Comparison of ENCODE assay signal across 1 cellular context in the genomic region with DNA sequence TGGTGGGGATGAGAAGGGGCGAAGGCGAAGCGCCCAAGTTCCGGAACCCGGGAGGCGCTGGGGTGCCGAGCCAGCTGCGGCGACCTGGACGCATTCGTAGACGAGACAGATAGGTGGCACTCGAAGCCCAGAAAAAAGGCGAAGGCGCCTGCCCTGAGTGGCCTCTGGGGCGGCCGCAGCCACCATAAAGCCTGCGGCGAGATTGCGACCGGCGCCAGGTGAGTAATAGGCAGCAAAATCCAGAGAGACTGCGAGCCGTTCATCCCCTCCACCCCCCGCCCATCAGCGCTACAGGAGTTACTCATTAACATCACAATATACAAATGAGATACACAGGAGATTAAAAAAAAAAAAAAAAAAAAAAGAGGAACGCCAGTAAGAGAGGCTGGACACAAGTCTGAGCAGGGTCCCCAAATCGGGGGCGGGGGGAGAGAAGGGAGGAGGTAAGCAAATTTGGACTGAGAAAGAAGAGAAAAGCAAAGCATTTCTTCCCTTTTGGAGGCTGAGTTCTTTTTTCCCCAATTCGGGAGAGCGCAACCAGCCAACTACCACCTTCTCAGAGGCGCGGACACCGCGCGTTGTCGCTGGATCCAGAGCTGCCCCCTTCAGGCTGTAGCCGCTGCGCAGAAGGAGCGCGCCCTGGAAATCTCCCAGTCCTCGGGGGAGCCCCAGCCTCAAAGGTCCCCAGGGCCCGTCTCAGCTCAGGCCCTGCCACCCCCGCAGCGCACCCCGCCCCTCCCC.
TF ChIP-seq lines count a peak whose summit lies in the region.

No MANE protein-coding gene starts in this region.

TF ChIP-seq in HepG2, 621 proteins besides CTCF, POLR2A, EP300 and RAD21 (continued from another document and continues in another):
- TF ChIP-seq ZNF788 (CRISPR knock-in tag; IDR thresholded peaks at IDR 0.05; ENCODE audit: borderline replicate concordance) (0 out of 2 replicates have a peak, but pooled peaks have one; percentile 24), BORCS8-MEF2B (CRISPR knock-in tag; IDR thresholded peaks at IDR 0.05) (no peak), ZNF337 (CRISPR knock-in tag; IDR thresholded peaks at IDR 0.05; ENCODE audit: borderline replicate concordance, low read depth) (no peak), KAT7 (CRISPR knock-in tag; IDR thresholded peaks at IDR 0.05; ENCODE audit: borderline replicate concordance) (peak; percentile 52; the same call in 1 of the 2 replicates), ZNF230 (CRISPR knock-in tag; IDR thresholded peaks at IDR 0.05) (no peak), IKZF4 (CRISPR knock-in tag; IDR thresholded peaks at IDR 0.05; ENCODE audit: borderline replicate concordance, low read depth, not compliant biosample characterization) (no peak), ZNF672 (CRISPR knock-in tag; IDR thresholded peaks at IDR 0.05) (no peak), ZNF264 (CRISPR knock-in tag; IDR thresholded peaks at IDR 0.05) (peak; percentile 55; the same call in 1 of the 2 replicates), SMARCE1 (IDR thresholded peaks at IDR 0.05; ENCODE audit: borderline replicate concordance) (no peak), ZNF768 (CRISPR knock-in tag; IDR thresholded peaks at IDR 0.05) (no peak), DNMT1 (CRISPR knock-in tag; IDR thresholded peaks at IDR 0.05) (no peak), CBX5 (CRISPR knock-in tag; IDR thresholded peaks at IDR 0.05; ENCODE audit: borderline replicate concordance) (peak; percentile 56; the same call in 1 of the 2 replicates), CBX1 (IDR thresholded peaks at IDR 0.05; ENCODE audit: low read depth) (no peak), ZNF766 (CRISPR knock-in tag; IDR thresholded peaks at IDR 0.05; ENCODE audit: borderline replicate concordance) (no peak), SIX4 (CRISPR knock-in tag; IDR thresholded peaks at IDR 0.05) (no peak), HNRNPUL1 (IDR thresholded peaks at IDR 0.05; ENCODE audit: low read depth, low read length) (no peak; the same call in 1 of the 2 replicates), GATAD1 (CRISPR knock-in tag; IDR thresholded peaks at IDR 0.05) (peak; percentile 44; the same call in 1 of the 2 replicates), DR1 (CRISPR knock-in tag; IDR thresholded peaks at IDR 0.05) (no peak), TP53 (CRISPR knock-in tag; conservative IDR thresholded peaks at IDR 0.05) (no peak), ZNF331 (CRISPR knock-in tag; IDR thresholded peaks at IDR 0.05) (peak; percentile 48), POLR2AphosphoS5 (IDR thresholded peaks at IDR 0.05; ENCODE audit: low read depth, low read length) (peak; percentile 37), ZNF292 (CRISPR knock-in tag; IDR thresholded peaks at IDR 0.05; ENCODE audit: borderline replicate concordance, low read depth) (0 out of 2 replicates have a peak, but pooled peaks have one; percentile 12), CAMTA2 (CRISPR knock-in tag; IDR thresholded peaks at IDR 0.05; ENCODE audit: borderline replicate concordance) (no peak), PTBP1 (IDR thresholded peaks at IDR 0.05; ENCODE audit: low read depth, low read length, poor library complexity, severe bottlenecking) (peak; percentile 52), JDP2 (CRISPR knock-in tag; IDR thresholded peaks at IDR 0.05; ENCODE audit: borderline replicate concordance) (no peak), CEBPB (IDR thresholded peaks at IDR 0.05; ENCODE audit: borderline replicate concordance, low read depth, low read length) (no peak), NR1H2 (CRISPR knock-in tag; IDR thresholded peaks at IDR 0.05; ENCODE audit: borderline replicate concordance, low read depth) (no peak), TGIF2 (CRISPR knock-in tag; IDR thresholded peaks at IDR 0.05) (no peak; the same call in 1 of the 2 replicates), TEAD2 (CRISPR knock-in tag; IDR thresholded peaks at IDR 0.05) (no peak), SP1 (IDR thresholded peaks at IDR 0.05) (no peak), SP1 (CRISPR knock-in tag; IDR thresholded peaks at IDR 0.05) (no peak), KAT8 (CRISPR knock-in tag; IDR thresholded peaks at IDR 0.05) (0 out of 2 replicates have a peak, but pooled peaks have one; percentile 39), RBFOX2 (IDR thresholded peaks at IDR 0.05; ENCODE audit: low read depth, low read length) (peak; percentile 72), RFXAP (CRISPR knock-in tag; IDR thresholded peaks at IDR 0.05; ENCODE audit: borderline replicate concordance) (no peak), ZNF775 (CRISPR knock-in tag; IDR thresholded peaks at IDR 0.05; ENCODE audit: borderline replicate concordance) (no peak)
- TF ChIP-seq, protein P1, sequence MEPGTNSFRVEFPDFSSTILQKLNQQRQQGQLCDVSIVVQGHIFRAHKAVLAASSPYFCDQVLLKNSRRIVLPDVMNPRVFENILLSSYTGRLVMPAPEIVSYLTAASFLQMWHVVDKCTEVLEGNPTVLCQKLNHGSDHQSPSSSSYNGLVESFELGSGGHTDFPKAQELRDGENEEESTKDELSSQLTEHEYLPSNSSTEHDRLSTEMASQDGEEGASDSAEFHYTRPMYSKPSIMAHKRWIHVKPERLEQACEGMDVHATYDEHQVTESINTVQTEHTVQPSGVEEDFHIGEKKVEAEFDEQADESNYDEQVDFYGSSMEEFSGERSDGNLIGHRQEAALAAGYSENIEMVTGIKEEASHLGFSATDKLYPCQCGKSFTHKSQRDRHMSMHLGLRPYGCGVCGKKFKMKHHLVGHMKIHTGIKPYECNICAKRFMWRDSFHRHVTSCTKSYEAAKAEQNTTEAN (CRISPR knock-in tag; conservative IDR thresholded peaks at IDR 0.05) = no peak
- TF ChIP-seq, protein P2, sequence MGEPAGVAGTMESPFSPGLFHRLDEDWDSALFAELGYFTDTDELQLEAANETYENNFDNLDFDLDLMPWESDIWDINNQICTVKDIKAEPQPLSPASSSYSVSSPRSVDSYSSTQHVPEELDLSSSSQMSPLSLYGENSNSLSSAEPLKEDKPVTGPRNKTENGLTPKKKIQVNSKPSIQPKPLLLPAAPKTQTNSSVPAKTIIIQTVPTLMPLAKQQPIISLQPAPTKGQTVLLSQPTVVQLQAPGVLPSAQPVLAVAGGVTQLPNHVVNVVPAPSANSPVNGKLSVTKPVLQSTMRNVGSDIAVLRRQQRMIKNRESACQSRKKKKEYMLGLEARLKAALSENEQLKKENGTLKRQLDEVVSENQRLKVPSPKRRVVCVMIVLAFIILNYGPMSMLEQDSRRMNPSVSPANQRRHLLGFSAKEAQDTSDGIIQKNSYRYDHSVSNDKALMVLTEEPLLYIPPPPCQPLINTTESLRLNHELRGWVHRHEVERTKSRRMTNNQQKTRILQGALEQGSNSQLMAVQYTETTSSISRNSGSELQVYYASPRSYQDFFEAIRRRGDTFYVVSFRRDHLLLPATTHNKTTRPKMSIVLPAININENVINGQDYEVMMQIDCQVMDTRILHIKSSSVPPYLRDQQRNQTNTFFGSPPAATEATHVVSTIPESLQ (CRISPR knock-in tag; conservative IDR thresholded peaks at IDR 0.05) = no peak
- TF ChIP-seq, protein P3, sequence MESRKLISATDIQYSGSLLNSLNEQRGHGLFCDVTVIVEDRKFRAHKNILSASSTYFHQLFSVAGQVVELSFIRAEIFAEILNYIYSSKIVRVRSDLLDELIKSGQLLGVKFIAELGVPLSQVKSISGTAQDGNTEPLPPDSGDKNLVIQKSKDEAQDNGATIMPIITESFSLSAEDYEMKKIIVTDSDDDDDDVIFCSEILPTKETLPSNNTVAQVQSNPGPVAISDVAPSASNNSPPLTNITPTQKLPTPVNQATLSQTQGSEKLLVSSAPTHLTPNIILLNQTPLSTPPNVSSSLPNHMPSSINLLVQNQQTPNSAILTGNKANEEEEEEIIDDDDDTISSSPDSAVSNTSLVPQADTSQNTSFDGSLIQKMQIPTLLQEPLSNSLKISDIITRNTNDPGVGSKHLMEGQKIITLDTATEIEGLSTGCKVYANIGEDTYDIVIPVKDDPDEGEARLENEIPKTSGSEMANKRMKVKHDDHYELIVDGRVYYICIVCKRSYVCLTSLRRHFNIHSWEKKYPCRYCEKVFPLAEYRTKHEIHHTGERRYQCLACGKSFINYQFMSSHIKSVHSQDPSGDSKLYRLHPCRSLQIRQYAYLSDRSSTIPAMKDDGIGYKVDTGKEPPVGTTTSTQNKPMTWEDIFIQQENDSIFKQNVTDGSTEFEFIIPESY (CRISPR knock-in tag; IDR thresholded peaks at IDR 0.05) = peak; percentile 24; the same call in 1 of the 2 replicates
- TF ChIP-seq, protein P4, sequence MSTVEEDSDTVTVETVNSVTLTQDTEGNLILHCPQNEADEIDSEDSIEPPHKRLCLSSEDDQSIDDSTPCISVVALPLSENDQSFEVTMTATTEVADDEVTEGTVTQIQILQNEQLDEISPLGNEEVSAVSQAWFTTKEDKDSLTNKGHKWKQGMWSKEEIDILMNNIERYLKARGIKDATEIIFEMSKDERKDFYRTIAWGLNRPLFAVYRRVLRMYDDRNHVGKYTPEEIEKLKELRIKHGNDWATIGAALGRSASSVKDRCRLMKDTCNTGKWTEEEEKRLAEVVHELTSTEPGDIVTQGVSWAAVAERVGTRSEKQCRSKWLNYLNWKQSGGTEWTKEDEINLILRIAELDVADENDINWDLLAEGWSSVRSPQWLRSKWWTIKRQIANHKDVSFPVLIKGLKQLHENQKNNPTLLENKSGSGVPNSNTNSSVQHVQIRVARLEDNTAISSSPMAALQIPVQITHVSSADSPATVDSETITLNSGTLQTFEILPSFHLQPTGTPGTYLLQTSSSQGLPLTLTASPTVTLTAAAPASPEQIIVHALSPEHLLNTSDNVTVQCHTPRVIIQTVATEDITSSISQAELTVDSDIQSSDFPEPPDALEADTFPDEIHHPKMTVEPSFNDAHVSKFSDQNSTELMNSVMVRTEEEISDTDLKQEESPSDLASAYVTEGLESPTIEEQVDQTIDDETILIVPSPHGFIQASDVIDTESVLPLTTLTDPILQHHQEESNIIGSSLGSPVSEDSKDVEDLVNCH (CRISPR knock-in tag; IDR thresholded peaks at IDR 0.05) = no peak
- TF ChIP-seq, protein P5, sequence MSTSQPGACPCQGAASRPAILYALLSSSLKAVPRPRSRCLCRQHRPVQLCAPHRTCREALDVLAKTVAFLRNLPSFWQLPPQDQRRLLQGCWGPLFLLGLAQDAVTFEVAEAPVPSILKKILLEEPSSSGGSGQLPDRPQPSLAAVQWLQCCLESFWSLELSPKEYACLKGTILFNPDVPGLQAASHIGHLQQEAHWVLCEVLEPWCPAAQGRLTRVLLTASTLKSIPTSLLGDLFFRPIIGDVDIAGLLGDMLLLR (CRISPR knock-in tag; IDR thresholded peaks at IDR 0.05) = no peak
- TF ChIP-seq, protein P6, sequence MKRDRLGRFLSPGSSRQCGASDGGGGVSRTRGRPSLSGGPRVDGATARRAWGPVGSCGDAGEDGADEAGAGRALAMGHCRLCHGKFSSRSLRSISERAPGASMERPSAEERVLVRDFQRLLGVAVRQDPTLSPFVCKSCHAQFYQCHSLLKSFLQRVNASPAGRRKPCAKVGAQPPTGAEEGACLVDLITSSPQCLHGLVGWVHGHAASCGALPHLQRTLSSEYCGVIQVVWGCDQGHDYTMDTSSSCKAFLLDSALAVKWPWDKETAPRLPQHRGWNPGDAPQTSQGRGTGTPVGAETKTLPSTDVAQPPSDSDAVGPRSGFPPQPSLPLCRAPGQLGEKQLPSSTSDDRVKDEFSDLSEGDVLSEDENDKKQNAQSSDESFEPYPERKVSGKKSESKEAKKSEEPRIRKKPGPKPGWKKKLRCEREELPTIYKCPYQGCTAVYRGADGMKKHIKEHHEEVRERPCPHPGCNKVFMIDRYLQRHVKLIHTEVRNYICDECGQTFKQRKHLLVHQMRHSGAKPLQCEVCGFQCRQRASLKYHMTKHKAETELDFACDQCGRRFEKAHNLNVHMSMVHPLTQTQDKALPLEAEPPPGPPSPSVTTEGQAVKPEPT (CRISPR knock-in tag; IDR thresholded peaks at IDR 0.05; ENCODE audit: low read depth) = no peak
- TF ChIP-seq, protein P7, sequence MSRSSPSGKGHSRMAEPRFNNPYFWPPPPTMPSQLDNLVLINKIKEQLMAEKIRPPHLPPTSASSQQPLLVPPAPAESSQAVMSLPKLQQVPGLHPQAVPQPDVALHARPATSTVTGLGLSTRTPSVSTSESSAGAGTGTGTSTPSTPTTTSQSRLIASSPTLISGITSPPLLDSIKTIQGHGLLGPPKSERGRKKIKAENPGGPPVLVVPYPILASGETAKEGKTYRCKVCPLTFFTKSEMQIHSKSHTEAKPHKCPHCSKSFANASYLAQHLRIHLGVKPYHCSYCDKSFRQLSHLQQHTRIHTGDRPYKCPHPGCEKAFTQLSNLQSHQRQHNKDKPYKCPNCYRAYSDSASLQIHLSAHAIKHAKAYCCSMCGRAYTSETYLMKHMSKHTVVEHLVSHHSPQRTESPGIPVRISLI (CRISPR knock-in tag; IDR thresholded peaks at IDR 0.05; ENCODE audit: borderline replicate concordance) = peak; percentile 92
- TF ChIP-seq, protein P8, sequence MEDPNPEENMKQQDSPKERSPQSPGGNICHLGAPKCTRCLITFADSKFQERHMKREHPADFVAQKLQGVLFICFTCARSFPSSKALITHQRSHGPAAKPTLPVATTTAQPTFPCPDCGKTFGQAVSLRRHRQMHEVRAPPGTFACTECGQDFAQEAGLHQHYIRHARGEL (CRISPR knock-in tag; IDR thresholded peaks at IDR 0.05) = no peak
- TF ChIP-seq, protein P9, sequence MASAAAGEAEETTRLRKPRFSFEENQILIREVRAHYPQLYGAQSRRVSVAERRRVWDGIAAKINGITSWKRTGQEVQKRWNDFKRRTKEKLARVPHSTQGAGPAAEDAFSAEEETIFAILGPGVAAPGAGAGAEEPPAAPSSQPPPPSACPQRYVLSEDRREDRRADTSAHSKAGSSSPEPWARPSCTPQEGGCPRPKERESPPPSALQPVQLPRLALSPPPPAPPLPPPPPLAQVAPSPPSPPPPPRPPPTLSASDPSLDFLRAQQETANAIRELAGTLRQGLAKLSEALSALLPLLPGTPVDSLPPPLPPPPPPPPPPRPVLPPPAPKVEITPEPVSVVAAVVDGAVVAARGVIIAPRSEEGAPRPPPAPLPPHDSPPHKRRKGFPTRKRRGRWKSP (CRISPR knock-in tag; IDR thresholded peaks at IDR 0.05) = peak; percentile 84
- TF ChIP-seq, protein P10, sequence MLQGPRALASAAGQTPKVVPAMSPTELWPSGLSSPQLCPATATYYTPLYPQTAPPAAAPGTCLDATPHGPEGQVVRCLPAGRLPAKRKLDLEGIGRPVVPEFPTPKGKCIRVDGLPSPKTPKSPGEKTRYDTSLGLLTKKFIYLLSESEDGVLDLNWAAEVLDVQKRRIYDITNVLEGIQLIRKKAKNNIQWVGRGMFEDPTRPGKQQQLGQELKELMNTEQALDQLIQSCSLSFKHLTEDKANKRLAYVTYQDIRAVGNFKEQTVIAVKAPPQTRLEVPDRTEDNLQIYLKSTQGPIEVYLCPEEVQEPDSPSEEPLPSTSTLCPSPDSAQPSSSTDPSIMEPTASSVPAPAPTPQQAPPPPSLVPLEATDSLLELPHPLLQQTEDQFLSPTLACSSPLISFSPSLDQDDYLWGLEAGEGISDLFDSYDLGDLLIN (CRISPR knock-in tag; IDR thresholded peaks at IDR 0.05; ENCODE audit: borderline replicate concordance) = no peak; the same call in 1 of the 2 replicates
- TF ChIP-seq, protein P11, sequence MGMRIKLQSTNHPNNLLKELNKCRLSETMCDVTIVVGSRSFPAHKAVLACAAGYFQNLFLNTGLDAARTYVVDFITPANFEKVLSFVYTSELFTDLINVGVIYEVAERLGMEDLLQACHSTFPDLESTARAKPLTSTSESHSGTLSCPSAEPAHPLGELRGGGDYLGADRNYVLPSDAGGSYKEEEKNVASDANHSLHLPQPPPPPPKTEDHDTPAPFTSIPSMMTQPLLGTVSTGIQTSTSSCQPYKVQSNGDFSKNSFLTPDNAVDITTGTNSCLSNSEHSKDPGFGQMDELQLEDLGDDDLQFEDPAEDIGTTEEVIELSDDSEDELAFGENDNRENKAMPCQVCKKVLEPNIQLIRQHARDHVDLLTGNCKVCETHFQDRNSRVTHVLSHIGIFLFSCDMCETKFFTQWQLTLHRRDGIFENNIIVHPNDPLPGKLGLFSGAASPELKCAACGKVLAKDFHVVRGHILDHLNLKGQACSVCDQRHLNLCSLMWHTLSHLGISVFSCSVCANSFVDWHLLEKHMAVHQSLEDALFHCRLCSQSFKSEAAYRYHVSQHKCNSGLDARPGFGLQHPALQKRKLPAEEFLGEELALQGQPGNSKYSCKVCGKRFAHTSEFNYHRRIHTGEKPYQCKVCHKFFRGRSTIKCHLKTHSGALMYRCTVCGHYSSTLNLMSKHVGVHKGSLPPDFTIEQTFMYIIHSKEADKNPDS (CRISPR knock-in tag; IDR thresholded peaks at IDR 0.05) = no peak
